Comparison of ENCODE assay signal across 29 cellular contexts in the genomic region with DNA sequence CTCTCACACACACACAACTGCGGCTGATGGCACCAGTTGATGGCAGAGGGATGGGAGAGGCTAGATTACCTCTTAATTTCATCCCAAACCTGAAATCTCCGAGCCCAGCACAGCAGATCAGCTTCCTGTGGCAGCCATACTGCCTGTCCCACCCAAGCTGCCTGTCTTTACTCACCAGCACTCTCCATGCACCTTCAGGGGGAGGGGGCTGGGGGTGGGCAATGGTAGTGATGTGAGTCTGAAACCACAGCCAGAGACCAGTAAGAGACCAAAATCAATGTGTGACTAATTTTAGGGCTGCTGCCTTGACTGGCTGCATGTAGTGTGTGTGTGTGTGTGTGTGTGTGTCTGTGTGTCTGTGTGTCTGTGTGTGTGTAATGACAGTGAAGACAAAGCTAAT. TPM values are rescaled to one million over a fixed set of nuclear protein-coding genes. Genes with fewer than 3 reads are reported as not detected.
"Had no signal": no experiment of that assay in that cellular context is flagged by ENCODE, and none has a peak within 500 bp of the region (broad histone marks: within the 10 kb centered on the region; RNA-seq: fewer than 3 reads in every experiment).

No MANE protein-coding gene starts in this region.

- H3K4me3 ChIP-seq: cardiac muscle cell, SK-N-MC had no signal

- H3K36me3 Mint-ChIP-seq: activated naive CD4-positive, alpha-beta T cell treated with anti-CD3 and anti-CD28 coated beads, Interleukin-2, amount 10 ng/mL, durations not matched to agents 7 days and 5 days; activated naive CD8-positive, alpha-beta T cell treated with anti-CD3 and anti-CD28 coated beads for 36 hours; T-cell had no signal

- H3K36me3 ChIP-seq: brain microvascular endothelial cell, cardiac muscle cell had no signal

- ATAC-seq: T-cell had no signal

- H3K27ac Mint-ChIP-seq: activated naive CD4-positive, alpha-beta T cell treated with anti-CD3 and anti-CD28 coated beads, Interleukin-2, amount 10 ng/mL, durations not matched to agents 7 days and 5 days; activated naive CD8-positive, alpha-beta T cell treated with anti-CD3 and anti-CD28 coated beads for 36 hours; activated T-helper 2 cell treated with anti-CD3 and anti-CD28 coated beads, Interferon-gamma antibody, Interleukin-2, Interleukin-4, amounts not matched to agents 10 μg/mL and 5 μg/mL and 100 μg/mL, durations not matched to agents 14 hours and 24 hours and 36 hours; T-cell had no signal

- H3K27ac ChIP-seq: brain microvascular endothelial cell, cardiac muscle cell, SK-N-MC, VCaP had no signal

- H3K27me3 ChIP-seq: brain microvascular endothelial cell had no signal

- H3K4me3 Mint-ChIP-seq: activated naive CD4-positive, alpha-beta T cell treated with anti-CD3 and anti-CD28 coated beads, Interleukin-2, amount 10 ng/mL, durations not matched to agents 7 days and 5 days; activated naive CD8-positive, alpha-beta T cell treated with anti-CD3 and anti-CD28 coated beads for 36 hours; T-cell had no signal

- H3K9me3 Mint-ChIP-seq: activated naive CD4-positive, alpha-beta T cell treated with anti-CD3 and anti-CD28 coated beads, Interleukin-2, amount 10 ng/mL, durations not matched to agents 7 days and 5 days; activated naive CD8-positive, alpha-beta T cell treated with anti-CD3 and anti-CD28 coated beads for 36 hours; activated T-helper 2 cell treated with anti-CD3 and anti-CD28 coated beads, Interferon-gamma antibody, Interleukin-2, Interleukin-4, amounts not matched to agents 10 μg/mL and 5 μg/mL and 100 μg/mL, durations not matched to agents 14 hours and 24 hours and 36 hours; T-cell had no signal

- FAIRE-seq: TTC549 had no signal

- DNase-seq: activated CD4-positive, alpha-beta T cell treated with anti-CD3 and anti-CD28 coated beads for 48 hours; activated CD4-positive, alpha-beta T cell treated with anti-CD3 and anti-CD28 coated beads, Interleukin-2, amount 50 U/mL, for 4 hours; activated CD4-positive, CD25-positive, alpha-beta regulatory T cell; activated CD8-positive, alpha-beta memory T cell treated with anti-CD3 and anti-CD28 coated beads for 24 hours; activated gamma-delta T cell treated with Interleukin-2 at 50 U/mL for 16 hours; activated naive CD4-positive, alpha-beta T cell treated with anti-CD3 and anti-CD28 coated beads, Interleukin-2, amount 10 ng/mL, durations not matched to agents 7 days and 5 days; activated naive CD8-positive, alpha-beta T cell treated with anti-CD3 and anti-CD28 coated beads for 36 hours; activated T-cell treated with anti-CD3 and anti-CD28 coated beads, Interleukin-2, amount 50 U/mL, for 48 hours; brain microvascular endothelial cell; Kasumi-1; KBM-7; NCI-H1048; NCI-H146; NCI-H187 treated with DMSO at 0.1 percent for 48 hours; NCI-H2171; NCI-H345; NCI-H510A; NCI-H526 treated with DMSO at 0.1 percent for 48 hours; NCI-H82; SIG-M5; T-cell; T1000 had no signal

RNA-seq across cellular contexts. Expression of gene ANKRD53, which starts 27.9 kb away (rescaled TPM):
- total RNA-seq: activated T-helper 2 cell treated with anti-CD3 and anti-CD28 coated beads, Interferon-gamma antibody, Interleukin-2, Interleukin-4, amounts not matched to agents 10 μg/mL and 5 μg/mL and 100 μg/mL, durations not matched to agents 14 hours and 24 hours and 36 hours; OCI-LY7; RPMI7951 had no signal
